Comparison of ENCODE assay signal across 15 cellular contexts in genomic region chr17:73045722-73046121, GRCh38. TPM values are rescaled to one million over a fixed set of nuclear protein-coding genes. Genes with fewer than 3 reads are reported as not detected.
DNase-seq lines count a peak whose midpoint lies in the region; TF ChIP-seq lines count a peak whose summit lies in the region.
"Had no signal": no experiment of that assay in that cellular context is flagged by ENCODE, and none has a peak within 500 bp of the region (broad histone marks: within the 10 kb centered on the region; RNA-seq: fewer than 3 reads in every experiment).

No MANE protein-coding gene starts in this region.

- H3K4me3 ChIP-seq in trophoblast cell (ENCODE audit: low read depth, low read length), result no peak overlapping the region

- H3K4me1 Mint-ChIP-seq in brain, result peaks cover 40% of the 10 kb centered on the region

- H3K4me3 Mint-ChIP-seq in brain, result peak overlapping the region in 1 of 5 experiments; percentile 41

- H3K9me3 Mint-ChIP-seq in brain, result peaks cover 10 to 21% (median 18%) of the 10 kb centered on the region in 5 experiments

- H4K8ac ChIP-seq in trophoblast cell (ENCODE audit: low read depth, low read length), result no peak overlapping the region

- no peak overlapping the region for H3K23ac ChIP-seq in trophoblast cell (ENCODE audit: low read length)

- no peak overlapping the region for H2BK5ac ChIP-seq in trophoblast cell (ENCODE audit: low read depth, low read length, poor library complexity)

- no peaks in the 10 kb centered on the region for H3K79me2 ChIP-seq in trophoblast cell (ENCODE audit: control insufficient read depth, insufficient read depth, low read length, poor library complexity)

- H3K27me3 Mint-ChIP-seq in brain, result peaks cover 3% of the 10 kb centered on the region

- no peak overlapping the region for H2BK12ac ChIP-seq in trophoblast cell (ENCODE audit: low read length)

- H2BK120ac ChIP-seq in trophoblast cell (ENCODE audit: insufficient read depth, low read length, poor library complexity), result no peak overlapping the region

- H3K79me1 ChIP-seq in trophoblast cell (ENCODE audit: low read length), result no peaks in the 10 kb centered on the region

- H3K36me3 ChIP-seq in trophoblast cell (ENCODE audit: control insufficient read depth in 1 of 2, insufficient read depth in 2 of 2, low read length in 2 of 2), result peaks cover 0 to 1% of the 10 kb centered on the region in 2 experiments

- peak; percentile 98 for DNase-seq in DMS 273 treated with DMSO at 0.1 percent for 48 hours (lab: John Stamatoyannopoulos, UW)
- DNase-seq in NCI-H2171 treated with DMSO at 0.1 percent for 48 hours (lab: John Stamatoyannopoulos, UW), result peak; percentile 80
- peak; percentile 22 for DNase-seq in posterior vena cava (ENCODE audit: low spot score)
- no peak for DNase-seq in DMS153 treated with DMSO at 0.1 percent for 48 hours (lab: John Stamatoyannopoulos, UW; ENCODE audit: unreplicated experiment)
- DNase-seq in trophoblast cell, result no peak
- no peak for DNase-seq in KBM-7
- DNase-seq: Caco-2, HCEC 1CT, NCI-H1417, NCI-H2029, NCI-H510A treated with DMSO at 0.1 percent for 48 hours, SIG-M5 had no signal

- no peak overlapping the region for H3K27ac ChIP-seq in trophoblast cell (ENCODE audit: low read depth, low read length)
- H3K27ac ChIP-seq: C4-2B, HL-60 had no signal

- H3K36me3 Mint-ChIP-seq in brain, result peaks cover 25% of the 10 kb centered on the region

- H3K9me3 ChIP-seq in trophoblast cell (ENCODE audit: insufficient read depth, low read depth, low read length), result no peaks in the 10 kb centered on the region
- H3K9me3 ChIP-seq: Caco-2 had no signal

- no peak overlapping the region for H3K4me2 ChIP-seq in trophoblast cell (ENCODE audit: low read length)

- no CpG with 5 or more reads among the region's 4 CpGs for WGBS in trophoblast cell (ENCODE audit: extremely low coverage, insufficient coverage, insufficient read length)

- no peak overlapping the region for H3K18ac ChIP-seq in trophoblast cell (ENCODE audit: low read length)

- peaks cover 2 to 4% of the 10 kb centered on the region in 2 experiments for H3K4me1 ChIP-seq in trophoblast cell (ENCODE audit: control insufficient read depth in 1 of 2, insufficient read depth in 2 of 2, low read length in 2 of 2)
- H3K4me1 ChIP-seq: Caco-2 had no signal

- in situ Hi-C loops in KBM-7 (cut with MboI; ENCODE audit: low pct_unique_long_range_greater_than_20kb, low sequenced_read_pairs), result no loop called here

- no peak overlapping the region for H2AFZ ChIP-seq in trophoblast cell (ENCODE audit: insufficient read depth, low read length, poor library complexity)

- no peak overlapping the region for H4K12ac ChIP-seq in trophoblast cell (ENCODE audit: low read depth, low read length)

- TF ChIP-seq CTCF in brain (conservative IDR thresholded peaks at IDR 0.05), result no peak

- H4K91ac ChIP-seq in trophoblast cell (ENCODE audit: low read depth, low read length), result no peak overlapping the region

- no peak overlapping the region for H3K9ac ChIP-seq in trophoblast cell (ENCODE audit: low read length)

- H3K4ac ChIP-seq in trophoblast cell (ENCODE audit: low read depth, low read length), result no peak overlapping the region

- peak overlapping the region; percentile 18 to 90 (median 44) for H3K27ac Mint-ChIP-seq in brain

- no peak overlapping the region for H3K14ac ChIP-seq in trophoblast cell (ENCODE audit: low read length)

- intact Hi-C loops in posterior vena cava (cut with DNase I), result no loop called here

- H2AK5ac ChIP-seq in trophoblast cell (ENCODE audit: low read length), result no peak overlapping the region

- H3K27me3 ChIP-seq in trophoblast cell (ENCODE audit: insufficient read depth, low read length), result no peaks in the 10 kb centered on the region

RNA-seq across cellular contexts. Expression of gene SLC39A11, which starts 46.8 kb away (rescaled TPM):
- polyA plus RNA-seq in brain (ENCODE audit: insufficient read depth, low read depth, low replicate concordance), result 11.0 TPM
- 10 to 100 TPM; 20.6 to 25.8 TPM for total RNA-seq in posterior vena cava
- 19.4 and 20.0 TPM in 2 replicates for polyA plus RNA-seq in trophoblast cell (2013)

Comparison
In these comparisons a context has a peak if more than half of its experiments do, and no peak if none do; other contexts are left out.
1. DNase-seq: peak in DMS 273 treated with DMSO at 0.1 percent for 48 hours (single experiment), NCI-H2171 treated with DMSO at 0.1 percent for 48 hours (single experiment) and posterior vena cava (single experiment); none in DMS153 treated with DMSO at 0.1 percent for 48 hours (single experiment), trophoblast cell (0 of 2) and KBM-7 (single experiment).